Comparison of ENCODE assay signal across 9 cellular contexts in the genomic region with DNA sequence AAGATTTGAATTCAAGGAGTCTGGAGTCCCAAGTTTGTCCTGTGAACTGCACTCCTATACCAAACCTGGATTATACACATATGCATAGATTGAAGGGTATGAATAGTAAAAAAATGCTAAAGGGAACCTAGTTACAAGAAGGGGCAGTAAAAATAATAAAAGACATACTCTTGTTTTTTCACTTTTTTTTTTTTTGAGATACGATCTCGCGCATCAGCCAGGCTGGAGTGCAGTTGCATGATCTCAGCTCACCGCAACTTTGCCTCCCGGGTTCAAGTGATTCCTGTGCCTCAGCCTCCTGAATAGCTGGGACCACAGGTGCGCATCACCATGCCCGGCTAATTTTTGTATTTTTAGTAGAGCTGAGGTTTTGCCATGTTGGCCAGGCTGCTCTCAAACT. TPM values are rescaled to one million over a fixed set of nuclear protein-coding genes. Genes with fewer than 3 reads are reported as not detected.
"Had no signal": no experiment of that assay in that cellular context is flagged by ENCODE, and none has a peak within 500 bp of the region (broad histone marks: within the 10 kb centered on the region; RNA-seq: fewer than 3 reads in every experiment).

No MANE protein-coding gene starts in this region.

- ATAC-seq: GM12878 had no signal

- H3K4me3 ChIP-seq: GM12878 had no signal

- FAIRE-seq: G401.6, GM12878, GM12891, GM12892, GM18507, GM19239 had no signal

- DNase-seq: GDM1, GF-D8 had no signal

RNA-seq across cellular contexts. Expression of a gene that starts 22.3 kb away (rescaled TPM):
- total RNA-seq: G401 had no signal

RNA-seq across cellular contexts. Expression of a gene that starts 30.6 kb away (rescaled TPM):
- polyA plus RNA-seq: GM12878 had no signal

RNA-seq across cellular contexts. Expression of a gene that starts 32.2 kb away (rescaled TPM):
- total RNA-seq: G401, GM12878 had no signal
- polyA plus RNA-seq: GM12878 had no signal
